In genomic region chr17:74873874-74874614, GRCh38 we compare ENCODE assay signal across 7 cellular contexts. TPM values are rescaled to one million over a fixed set of nuclear protein-coding genes. Genes with fewer than 3 reads are reported as not detected.
DNase-seq lines count a peak whose midpoint lies in the region; ATAC-seq and TF ChIP-seq lines count a peak whose summit lies in the region.

No MANE protein-coding gene starts in this region.

- peak overlapping the region; percentile 85 for H3K27ac ChIP-seq in colonic mucosa

- no peaks in the 10 kb centered on the region for H3K9me3 ChIP-seq in colonic mucosa

- H3K4me3 ChIP-seq in GM12865 (ENCODE audit: low read depth, low read length) (peak overlapping the region; percentile 97), colonic mucosa (peak overlapping the region; percentile 50)

- no peaks in the 10 kb centered on the region for H3K36me3 ChIP-seq in colonic mucosa

- peak overlapping the region; percentile 58 to 87 (median 73) for H3K27ac Mint-ChIP-seq in nephron

- peak overlapping the region; percentile 83 to 88 for H3K9ac ChIP-seq in colonic mucosa (ENCODE audit: low read depth in 2 of 2, low read length in 2 of 2)

- no peaks in the 10 kb centered on the region for H3K36me3 Mint-ChIP-seq in nephron (ENCODE audit: low read depth)

- DNase-seq in GM12865 (ENCODE audit: low read depth) = peak; percentile 38
- DNase-seq in NCI-H774 (lab: John Stamatoyannopoulos, UW) = peak; percentile 28
- DNase-seq in colonic mucosa = no peak
- no peak for DNase-seq in SKM-1 (lab: John Stamatoyannopoulos, UW; ENCODE audit: unreplicated experiment)
- no peak for DNase-seq in NCI-H1436 (lab: John Stamatoyannopoulos, UW)

- peaks cover 16% of the 10 kb centered on the region for H3K27me3 Mint-ChIP-seq in nephron (ENCODE audit: low read depth)

- H3K4me3 Mint-ChIP-seq in nephron = peak overlapping the region; percentile 90 to 94 (median 90)

- no peak for ATAC-seq in HG03571 (IDR thresholded peaks at IDR 0.05; ENCODE audit: unreplicated experiment)

- H3K27me3 ChIP-seq in colonic mucosa = no peaks in the 10 kb centered on the region

- H3K4me1 ChIP-seq in colonic mucosa = peaks cover 5% of the 10 kb centered on the region

- TF ChIP-seq CTCF in GM12865 (IDR thresholded peaks at IDR 0.05; ENCODE audit: insufficient read depth, low read depth, low read length, missing control alignments) = no peak
- no peak for TF ChIP-seq CTCF in colonic mucosa (IDR thresholded peaks at IDR 0.05)
- TF ChIP-seq CTCF in nephron (IDR thresholded peaks at IDR 0.05; ENCODE audit: unreplicated experiment in 3 of 3) = no peak

- no peaks in the 10 kb centered on the region for H3K9me3 Mint-ChIP-seq in nephron

- intact Hi-C loops in colonic mucosa (cut with DNase I) = no loop called here

- H3K4me1 Mint-ChIP-seq in nephron = peaks cover 21% of the 10 kb centered on the region

RNA-seq across cellular contexts. Expression of gene FDXR, which starts 1.2 kb away (rescaled TPM):
- 10 to 100 TPM; 17.7 to 26.9 TPM for total RNA-seq in colonic mucosa

RNA-seq across cellular contexts. Expression of gene GRIN2C, which starts 14.4 kb away (rescaled TPM):
- total RNA-seq in colonic mucosa = under 1 TPM; 0.16 to 0.30 TPM

RNA-seq across cellular contexts. Expression of gene FADS6, which starts 19.4 kb away (rescaled TPM):
- total RNA-seq in colonic mucosa = 10 to 100 TPM in 1 of 2 donors, under 1 TPM in 1; 0.30 to 18.4 TPM

RNA-seq across cellular contexts. Expression of gene USH1G, which starts 49.0 kb away (rescaled TPM):
- total RNA-seq in colonic mucosa = under 1 TPM in 1 of 2 donors, not detected in 1; 0.05 TPM

RNA-seq across cellular contexts. Expression of gene OTOP2, which starts 50.0 kb away (rescaled TPM):
- 10 to 100 TPM in 1 of 2 donors, 1 to 10 TPM in 1; 5.7 to 18.4 TPM for total RNA-seq in colonic mucosa

Comparison
In these comparisons a context has a peak if more than half of its experiments do, and no peak if none do; other contexts are left out.
1. DNase-seq: peak in GM12865 (single experiment) and NCI-H774 (single experiment); none in colonic mucosa (single experiment), SKM-1 (single experiment) and NCI-H1436 (single experiment).